ENCODE assay signal across 10 cellular contexts in genomic region chr11:13923716-13924650, GRCh38. TPM values are rescaled to one million over a fixed set of nuclear protein-coding genes. Genes with fewer than 3 reads are reported as not detected.
A peak's percentile ranks its signal among the peaks of the same experiment; 100 is the strongest.
DNase-seq lines count a peak whose midpoint lies in the region; ATAC-seq and TF ChIP-seq lines count a peak whose summit lies in the region.
"Had no signal": no experiment of that assay in that cellular context is flagged by ENCODE, and none has a peak within 500 bp of the region (broad histone marks: within the 10 kb centered on the region; RNA-seq: fewer than 3 reads in every experiment).

No MANE protein-coding gene starts in this region.

- H3K27me3 ChIP-seq in foreskin keratinocyte, result peaks cover 29% of the 10 kb centered on the region

- H3K4me3 Mint-ChIP-seq in activated T-helper 2 cell treated with anti-CD3 and anti-CD28 coated beads, Interferon-gamma antibody, Interleukin-2, Interleukin-4, amounts not matched to agents 10 μg/mL and 5 μg/mL and 100 μg/mL, durations not matched to agents 14 hours and 24 hours and 36 hours (ENCODE audit: low read depth), result peak overlapping the region; percentile 46

- DNase-seq in activated T-helper 2 cell treated with anti-CD3 and anti-CD28 coated beads, Interferon-gamma antibody, Interleukin-2, Interleukin-4, amounts not matched to agents 10 μg/mL and 5 μg/mL and 100 μg/mL, durations not matched to agents 14 hours and 24 hours and 36 hours (ENCODE audit: low spot score), result peak; percentile 12
- DNase-seq in mucosa of descending colon (no peak), NCI-H1092 (lab: John Stamatoyannopoulos, UW) (no peak), foreskin keratinocyte (no peak), cortex of kidney (lab: John Stamatoyannopoulos, UW) (no peak)
- DNase-seq: dorsolateral prefrontal cortex, retina had no signal

- ATAC-seq in GM18511 (IDR thresholded peaks at IDR 0.05; ENCODE audit: unreplicated experiment), result peak; percentile 61
- peak; percentile 80 for ATAC-seq in HG03103 (IDR thresholded peaks at IDR 0.05; ENCODE audit: low read depth, unreplicated experiment)
- peak; percentile 72 for ATAC-seq in mucosa of descending colon
- no peak for ATAC-seq in GM18858 (IDR thresholded peaks at IDR 0.05; ENCODE audit: unreplicated experiment)
- no peak for ATAC-seq in foreskin keratinocyte

- no peaks in the 10 kb centered on the region for H3K9me3 ChIP-seq in mucosa of descending colon

- H3K27ac ChIP-seq in foreskin keratinocyte, result no peak overlapping the region
- H3K27ac ChIP-seq: dorsolateral prefrontal cortex had no signal

- H3K27me3 Mint-ChIP-seq in activated T-helper 2 cell treated with anti-CD3 and anti-CD28 coated beads, Interferon-gamma antibody, Interleukin-2, Interleukin-4, amounts not matched to agents 10 μg/mL and 5 μg/mL and 100 μg/mL, durations not matched to agents 14 hours and 24 hours and 36 hours (ENCODE audit: low read depth), result peaks cover 15% of the 10 kb centered on the region

- H3K4me1 ChIP-seq in mucosa of descending colon (ENCODE audit: low read depth) (no peaks in the 10 kb centered on the region), foreskin keratinocyte (no peaks in the 10 kb centered on the region)

- H3K36me3 Mint-ChIP-seq in activated T-helper 2 cell treated with anti-CD3 and anti-CD28 coated beads, Interferon-gamma antibody, Interleukin-2, Interleukin-4, amounts not matched to agents 10 μg/mL and 5 μg/mL and 100 μg/mL, durations not matched to agents 14 hours and 24 hours and 36 hours (ENCODE audit: low read depth), result peaks cover 10% of the 10 kb centered on the region

- no peak overlapping the region for H3K4me3 ChIP-seq in mucosa of descending colon
- H3K4me3 ChIP-seq: dorsolateral prefrontal cortex had no signal

- intact Hi-C loops in activated T-helper 2 cell treated with anti-CD3 and anti-CD28 coated beads, Interferon-gamma antibody, Interleukin-2, Interleukin-4, amounts not matched to agents 10 μg/mL and 5 μg/mL and 100 μg/mL, durations not matched to agents 14 hours and 24 hours and 36 hours (cut with micrococcal nuclease), result no loop called here
- intact Hi-C loops in mucosa of descending colon (cut with DNase I, micrococcal nuclease), result no loop called here

- no peaks in the 10 kb centered on the region for H3K36me3 ChIP-seq in mucosa of descending colon (ENCODE audit: low read depth)

- TF ChIP-seq CTCF in mucosa of descending colon (IDR thresholded peaks at IDR 0.05) (no peak), foreskin keratinocyte (conservative IDR thresholded peaks at IDR 0.05) (no peak)

- peak overlapping the region; percentile 90 for H3K27ac Mint-ChIP-seq in activated T-helper 2 cell treated with anti-CD3 and anti-CD28 coated beads, Interferon-gamma antibody, Interleukin-2, Interleukin-4, amounts not matched to agents 10 μg/mL and 5 μg/mL and 100 μg/mL, durations not matched to agents 14 hours and 24 hours and 36 hours

- no peaks in the 10 kb centered on the region for H3K9me3 Mint-ChIP-seq in activated T-helper 2 cell treated with anti-CD3 and anti-CD28 coated beads, Interferon-gamma antibody, Interleukin-2, Interleukin-4, amounts not matched to agents 10 μg/mL and 5 μg/mL and 100 μg/mL, durations not matched to agents 14 hours and 24 hours and 36 hours

- H3K4me1 Mint-ChIP-seq in activated T-helper 2 cell treated with anti-CD3 and anti-CD28 coated beads, Interferon-gamma antibody, Interleukin-2, Interleukin-4, amounts not matched to agents 10 μg/mL and 5 μg/mL and 100 μg/mL, durations not matched to agents 14 hours and 24 hours and 36 hours (ENCODE audit: low read depth), result peaks cover 33% of the 10 kb centered on the region

RNA-seq across cellular contexts. Expression of gene SPON1, which starts 38.5 kb away (rescaled TPM):
- total RNA-seq in activated T-helper 2 cell treated with anti-CD3 and anti-CD28 coated beads, Interferon-gamma antibody, Interleukin-2, Interleukin-4, amounts not matched to agents 10 μg/mL and 5 μg/mL and 100 μg/mL, durations not matched to agents 14 hours and 24 hours and 36 hours, result 0.07 and 0.16 TPM in 2 replicates
- total RNA-seq in mucosa of descending colon (10 to 100 TPM; 43.6 to 85.5 (median 64.2) TPM), foreskin keratinocyte (not detected in 2 replicates)
- polyA plus RNA-seq in foreskin keratinocyte, result not detected in 2 replicates

Comparison
In these comparisons a context has a peak if more than half of its experiments do, and no peak if none do; other contexts are left out.
1. ATAC-seq: peak in GM18511 (single experiment), HG03103 (single experiment) and mucosa of descending colon (single experiment); none in GM18858 (single experiment) and foreskin keratinocyte (single experiment).
2. RNA of gene SPON1, which starts 38.5 kb away (total RNA-seq): 43.6 to 85.5 TPM in mucosa of descending colon; 0.07 to 0.16 TPM in activated T-helper 2 cell treated with anti-CD3 and anti-CD28 coated beads, Interferon-gamma antibody, Interleukin-2, Interleukin-4, amounts not matched to agents 10 μg/mL and 5 μg/mL and 100 μg/mL, durations not matched to agents 14 hours and 24 hours and 36 hours and not detected in foreskin keratinocyte; every median in the first group is over 10 times any median in the second.